ENCODE assay signal across 28 cellular contexts in the genomic region with DNA sequence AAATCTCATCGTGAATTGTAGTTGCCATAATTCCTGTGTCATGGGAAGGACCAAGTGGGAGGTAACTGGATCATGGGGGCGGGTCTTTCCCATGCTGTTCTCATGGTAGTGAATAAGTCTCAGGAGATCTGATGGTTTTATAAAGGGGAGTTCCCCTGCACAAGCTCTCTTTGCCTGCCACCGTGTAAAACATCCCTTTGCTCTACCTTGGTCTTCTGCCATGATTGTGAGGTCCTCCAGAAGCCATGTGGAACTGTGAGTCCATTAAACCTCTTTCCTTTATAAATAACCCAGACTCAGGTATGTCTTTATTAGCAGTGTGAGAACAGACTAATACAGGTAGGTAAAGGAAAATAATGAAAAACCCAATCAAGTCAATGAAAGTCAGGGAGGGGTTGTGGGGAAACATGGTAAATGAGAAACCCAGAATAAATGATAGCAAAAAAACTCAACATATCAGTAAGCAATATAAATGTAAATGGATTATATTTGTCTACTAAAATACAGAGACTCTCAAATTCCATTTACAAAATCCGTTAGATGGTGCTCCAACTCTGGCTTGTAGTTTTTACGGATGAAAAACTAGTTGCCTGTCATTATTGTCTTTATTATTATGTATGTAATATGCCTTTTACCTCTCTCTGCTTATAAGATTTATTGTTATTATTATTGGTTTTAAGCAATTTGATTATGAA.
"Had no signal": no experiment of that assay in that cellular context is flagged by ENCODE, and none has a peak within 500 bp of the region (broad histone marks: within the 10 kb centered on the region; RNA-seq: fewer than 3 reads in every experiment).

No MANE protein-coding gene starts in this region.

- H3K4me2 ChIP-seq: hepatocyte had no signal

- H3K27me3 ChIP-seq: colonic mucosa, dorsolateral prefrontal cortex, esophagus muscularis mucosa, esophagus squamous epithelium, foreskin keratinocyte, gastrocnemius medialis, gastroesophageal sphincter, heart left ventricle, hepatocyte had no signal

- DNase-seq: colonic mucosa; cortex of kidney; dermis blood vessel endothelial cell; dorsolateral prefrontal cortex; effector CD4-positive, alpha-beta T cell; effector CD8-positive, alpha-beta T cell; effector memory CD4-positive, alpha-beta T cell; effector memory CD8-positive, alpha-beta T cell; endodermal cell; erythroblast; esophagus squamous epithelium; foreskin fibroblast; foreskin keratinocyte; foreskin melanocyte; gastrocnemius medialis; glutamatergic neuron; head of caudate nucleus; heart left ventricle; heart right ventricle had no signal

- H3K27ac ChIP-seq: colonic mucosa, coronary artery, dorsolateral prefrontal cortex, epithelial cell of prostate, esophagus muscularis mucosa, esophagus squamous epithelium, foreskin keratinocyte, gastrocnemius medialis, gastroesophageal sphincter, heart left ventricle, heart right ventricle, hepatocyte had no signal

- H3K79me2 ChIP-seq: hepatocyte had no signal

- H3K4me3 ChIP-seq: colonic mucosa, coronary artery, dorsolateral prefrontal cortex, esophagus muscularis mucosa, esophagus squamous epithelium, gastrocnemius medialis, gastroesophageal sphincter, heart left ventricle, heart right ventricle, hepatocyte had no signal

- FAIRE-seq: endometrium, endothelial cell of umbilical vein, frontal cortex had no signal

- H3K9me3 ChIP-seq: colonic mucosa, esophagus muscularis mucosa, gastrocnemius medialis, gastroesophageal sphincter had no signal

- H2AFZ ChIP-seq: hepatocyte had no signal

- H3K4me1 ChIP-seq: colonic mucosa, foreskin keratinocyte, gastroesophageal sphincter had no signal

- ATAC-seq: effector memory CD8-positive, alpha-beta T cell; esophagus mucosa; foreskin keratinocyte; gastrocnemius medialis; gastroesophageal sphincter; heart left ventricle; heart right ventricle had no signal

- H3K36me3 ChIP-seq: colonic mucosa, esophagus muscularis mucosa, esophagus squamous epithelium, gastrocnemius medialis, gastroesophageal sphincter, heart left ventricle, heart right ventricle had no signal
